1 cellular context compared by ENCODE assay signal in the genomic region with DNA sequence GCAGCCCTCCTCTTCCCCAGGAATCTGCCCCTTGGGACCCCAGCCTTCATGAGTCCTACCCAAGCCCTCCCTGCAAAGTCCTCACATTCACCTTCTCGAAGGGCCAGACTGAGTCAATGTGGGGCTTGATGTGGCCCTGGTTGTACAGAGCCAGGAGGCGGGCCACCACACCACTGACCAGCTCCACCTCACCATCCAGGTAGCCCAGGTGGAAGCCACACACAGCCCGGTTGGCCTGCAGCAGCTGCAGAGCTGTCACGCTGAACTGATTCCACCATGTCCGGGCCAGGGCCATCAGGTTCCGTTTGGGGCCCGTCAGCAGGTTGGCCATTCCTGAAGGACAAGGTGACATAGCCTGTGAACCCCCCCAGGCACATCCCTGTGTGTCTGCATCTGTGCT.
TF ChIP-seq lines count a peak whose summit lies in the region.

No MANE protein-coding gene starts in this region.

TF ChIP-seq in HepG2, 621 proteins besides CTCF, POLR2A, EP300 and RAD21:
- TF ChIP-seq BRD4 (CRISPR knock-in tag; IDR thresholded peaks at IDR 0.05) (0 out of 2 replicates have a peak, but pooled peaks have one; percentile 30), SALL2 (CRISPR knock-in tag; IDR thresholded peaks at IDR 0.05) (0 out of 2 replicates have a peak, but pooled peaks have one; percentile 38), HNRNPH1 (optimal IDR thresholded peaks at IDR 0.05; ENCODE audit: low read depth, low read length) (peak; percentile 19), FOXM1 (CRISPR knock-in tag; IDR thresholded peaks at IDR 0.05) (peak; percentile 56; the same call in 1 of the 2 replicates), ARNT2 (CRISPR knock-in tag; IDR thresholded peaks at IDR 0.05; ENCODE audit: low read depth) (no peak), HOXD1 (CRISPR knock-in tag; IDR thresholded peaks at IDR 0.05) (no peak), DNMT3B (CRISPR knock-in tag; conservative IDR thresholded peaks at IDR 0.05) (no peak), PAF1 (CRISPR knock-in tag; IDR thresholded peaks at IDR 0.05) (0 out of 2 replicates have a peak, but pooled peaks have one; percentile 9), POLR2AphosphoS5 (IDR thresholded peaks at IDR 0.05; ENCODE audit: low read depth, low read length) (0 out of 2 replicates have a peak, but pooled peaks have one; percentile 3), AGO2 (optimal IDR thresholded peaks at IDR 0.05; ENCODE audit: low read depth, low read length) (peak; percentile 78)
- TF ChIP-seq, protein P1, sequence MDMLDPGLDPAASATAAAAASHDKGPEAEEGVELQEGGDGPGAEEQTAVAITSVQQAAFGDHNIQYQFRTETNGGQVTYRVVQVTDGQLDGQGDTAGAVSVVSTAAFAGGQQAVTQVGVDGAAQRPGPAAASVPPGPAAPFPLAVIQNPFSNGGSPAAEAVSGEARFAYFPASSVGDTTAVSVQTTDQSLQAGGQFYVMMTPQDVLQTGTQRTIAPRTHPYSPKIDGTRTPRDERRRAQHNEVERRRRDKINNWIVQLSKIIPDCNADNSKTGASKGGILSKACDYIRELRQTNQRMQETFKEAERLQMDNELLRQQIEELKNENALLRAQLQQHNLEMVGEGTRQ (IDR thresholded peaks at IDR 0.05; ENCODE audit: low read depth, low read length), result no peak
- TF ChIP-seq, protein P1 (CRISPR knock-in tag; IDR thresholded peaks at IDR 0.05; ENCODE audit: borderline replicate concordance), result no peak
- TF ChIP-seq, protein P2, sequence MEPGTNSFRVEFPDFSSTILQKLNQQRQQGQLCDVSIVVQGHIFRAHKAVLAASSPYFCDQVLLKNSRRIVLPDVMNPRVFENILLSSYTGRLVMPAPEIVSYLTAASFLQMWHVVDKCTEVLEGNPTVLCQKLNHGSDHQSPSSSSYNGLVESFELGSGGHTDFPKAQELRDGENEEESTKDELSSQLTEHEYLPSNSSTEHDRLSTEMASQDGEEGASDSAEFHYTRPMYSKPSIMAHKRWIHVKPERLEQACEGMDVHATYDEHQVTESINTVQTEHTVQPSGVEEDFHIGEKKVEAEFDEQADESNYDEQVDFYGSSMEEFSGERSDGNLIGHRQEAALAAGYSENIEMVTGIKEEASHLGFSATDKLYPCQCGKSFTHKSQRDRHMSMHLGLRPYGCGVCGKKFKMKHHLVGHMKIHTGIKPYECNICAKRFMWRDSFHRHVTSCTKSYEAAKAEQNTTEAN (CRISPR knock-in tag; conservative IDR thresholded peaks at IDR 0.05), result no peak
